Comparison of ENCODE assay signal across 9 cellular contexts in genomic region chr9:6894135-6894534, GRCh38.
DNase-seq lines count a peak whose midpoint lies in the region; ATAC-seq, FAIRE-seq and TF ChIP-seq lines count a peak whose summit lies in the region.
"Had no signal": no experiment of that assay in that cellular context is flagged by ENCODE, and none has a peak within 500 bp of the region (broad histone marks: within the 10 kb centered on the region; RNA-seq: fewer than 3 reads in every experiment).

No MANE protein-coding gene starts in this region.

- no peak for TF ChIP-seq POLR2A in HepG2 (IDR thresholded peaks at IDR 0.05; ENCODE audit: insufficient read depth in 1 of 2, low read depth in 2 of 2, low read length in 2 of 2)
- TF ChIP-seq POLR2A in right lobe of liver (IDR thresholded peaks at IDR 0.05), result no peak

- in situ Hi-C loops in HepG2 (cut with HindIII; ENCODE audit: extremely low pct_ligation_motif_present, low pct_unique_long_range_greater_than_20kb), result no loop called here

- H2AFZ ChIP-seq in HepG2 (ENCODE audit: low read length), result no peak overlapping the region

- H3K27me3 ChIP-seq in HepG2 (ENCODE audit: control insufficient read depth in 1 of 2, insufficient read depth in 2 of 2, low read length in 2 of 2), result no peaks in the 10 kb centered on the region
- H3K27me3 ChIP-seq in right lobe of liver, result no peaks in the 10 kb centered on the region

- CTCF ChIA-PET in HepG2 (lab: Yijun Ruan, JAX; ENCODE audit: low intra/inter-chr PET ratio, low total read pairs), result no interaction called here

- H3K4me3 ChIP-seq in HepG2 (replicated peaks in 1 of 3; ENCODE audit: insufficient read depth in 1 of 3, low read depth in 2 of 3, low read length in 3 of 3), result no peak overlapping the region
- no peak overlapping the region for H3K4me3 ChIP-seq in right lobe of liver
- H3K4me3 ChIP-seq in kidney (ENCODE audit: low read length in 2 of 2), result no peak overlapping the region

- FAIRE-seq in HepG2 (lab: Jason Lieb, UNC), result no peak
- no peak for FAIRE-seq in kidney (lab: Jason Lieb, UNC)

- 84% methylated on average over 3 of the region's 3 CpGs for WGBS in HepG2 (ENCODE audit: low lambda C conversion rate)
- WGBS in right lobe of liver (ENCODE audit: insufficient coverage, low coverage, low lambda C conversion rate, missing lambda C conversion rate), result 71% methylated on average over 3 of the region's 3 CpGs

- H3K4me2 ChIP-seq in HepG2 (ENCODE audit: low read depth, low read length), result no peak overlapping the region

- peaks cover 3% of the 10 kb centered on the region for H3K79me2 ChIP-seq in HepG2 (ENCODE audit: insufficient read depth, low read length)

- no peak for TF ChIP-seq EP300 in HepG2 (IDR thresholded peaks at IDR 0.05; ENCODE audit: low read depth in 2 of 2, low read length in 2 of 2)
- TF ChIP-seq EP300 in HepG2 (CRISPR knock-in tag; IDR thresholded peaks at IDR 0.05; ENCODE audit: borderline replicate concordance), result no peak

- TF ChIP-seq RAD21 in HepG2 (CRISPR knock-in tag; IDR thresholded peaks at IDR 0.05), result no peak

- H3K9me3 ChIP-seq in HepG2 (ENCODE audit: low read length), result no peaks in the 10 kb centered on the region
- no peaks in the 10 kb centered on the region for H3K9me3 ChIP-seq in right lobe of liver
- no peaks in the 10 kb centered on the region for H3K9me3 ChIP-seq in kidney (ENCODE audit: control insufficient read depth in 1 of 2, low read length in 2 of 2)

- no peak for DNase-seq in HepG2 (ENCODE audit: low spot score)
- no peak for DNase-seq in right lobe of liver
- no peak for DNase-seq in posterior cingulate gyrus
- no peak for DNase-seq in mesenteric fat pad (ENCODE audit: low spot score)
- no peak for DNase-seq in SKM-1 treated with dmso at 0.1 percent for 144 hours (lab: John Stamatoyannopoulos, UW; ENCODE audit: unreplicated experiment)
- no peak for DNase-seq in kidney

- intact Hi-C loops in HepG2 (cut with micrococcal nuclease; ENCODE audit: unreplicated experiment) (no loop called here), right lobe of liver (cut with DNase I) (no loop called here), posterior cingulate gyrus (cut with DNase I) (no loop called here), kidney (cut with DNase I) (no loop called here)

- H3K36me3 ChIP-seq in HepG2 (replicated peaks in 1 of 2; ENCODE audit: control insufficient read depth in 1 of 2, insufficient read depth in 2 of 2, low read length in 2 of 2) (peaks cover 9 to 24% of the 10 kb centered on the region in 2 experiments), right lobe of liver (peaks cover 0 to 7% (median under 1%) of the 10 kb centered on the region in 4 donors), kidney (ENCODE audit: control insufficient read depth in 1 of 2, insufficient read depth in 2 of 2, low read length in 2 of 2) (peaks cover 0 to 4% of the 10 kb centered on the region in 2 donors)

- POLR2A ChIA-PET in HepG2 (lab: Yijun Ruan, JAX), result no interaction called here

- TF ChIP-seq CTCF in HepG2 (CRISPR knock-in tag; IDR thresholded peaks at IDR 0.05) (no peak), right lobe of liver (IDR thresholded peaks at IDR 0.05) (no peak), kidney (IDR thresholded peaks at IDR 0.05; ENCODE audit: borderline replicate concordance, extremely low read depth, insufficient read depth) (no peak)

- H3K9ac ChIP-seq in HepG2 (ENCODE audit: insufficient read depth, low read depth, low read length) (no peak overlapping the region), kidney (ENCODE audit: low read length in 2 of 2) (no peak overlapping the region)

- no TSS peak for BruUV-seq in HepG2 (replicated peaks; lab: Mats Ljungman, UMichigan)

- H3K27ac ChIP-seq in HepG2 (ENCODE audit: extremely low read length, insufficient read depth, low read length) (no peak overlapping the region), right lobe of liver (no peak overlapping the region), kidney (ENCODE audit: low read depth in 2 of 2, low read length in 2 of 2) (no peak overlapping the region)
- H3K27ac ChIP-seq: VCaP had no signal

- no peaks in the 10 kb centered on the region for H4K20me1 ChIP-seq in HepG2 (ENCODE audit: insufficient read depth, low read length)

- ATAC-seq in HepG2, result no peak
- no peak for ATAC-seq in right lobe of liver
- ATAC-seq in HG02623 (IDR thresholded peaks at IDR 0.05; ENCODE audit: unreplicated experiment), result peak; percentile 95
- peak; percentile 85 for ATAC-seq in HG03469 (IDR thresholded peaks at IDR 0.05; ENCODE audit: unreplicated experiment)

- peaks cover 60% of the 10 kb centered on the region for H3K4me1 ChIP-seq in HepG2 (ENCODE audit: insufficient read depth, low read length)
- peaks cover 0 to 11% (median 2%) of the 10 kb centered on the region in 4 donors for H3K4me1 ChIP-seq in right lobe of liver
- H3K4me1 ChIP-seq in kidney (ENCODE audit: control insufficient read depth in 1 of 2, insufficient read depth in 1 of 2, low read depth in 1 of 2, low read length in 2 of 2), result peaks cover 0 to 3% of the 10 kb centered on the region in 2 donors

TF ChIP-seq in HepG2, 621 proteins besides CTCF, POLR2A, EP300 and RAD21:
- TF ChIP-seq NR2F6 (IDR thresholded peaks at IDR 0.05) (no peak), NR2F6 (CRISPR knock-in tag; IDR thresholded peaks at IDR 0.05) (no peak), BCL6 (CRISPR knock-in tag; IDR thresholded peaks at IDR 0.05) (peak; percentile 96)

Comparison
In these comparisons a context has a peak if more than half of its experiments do, and no peak if none do; other contexts are left out.
1. ATAC-seq: peak in HG02623 (single experiment) and HG03469 (single experiment); none in HepG2 (single experiment) and right lobe of liver (0 of 4).